1 cellular context compared by ENCODE assay signal in genomic region chr2:120712180-120712678, GRCh38.
TF ChIP-seq lines count a peak whose summit lies in the region.

No MANE protein-coding gene starts in this region.

TF ChIP-seq in H1, 55 proteins besides CTCF, POLR2A, EP300 and RAD21:
- no peak for TF ChIP-seq HDAC2 (IDR thresholded peaks at IDR 0.05; ENCODE audit: borderline replicate concordance in 1 of 2, low read depth in 2 of 2, low read length in 2 of 2)
- no peak for TF ChIP-seq JUN (IDR thresholded peaks at IDR 0.05; ENCODE audit: low read depth, low read length)
- TF ChIP-seq, protein P1, sequence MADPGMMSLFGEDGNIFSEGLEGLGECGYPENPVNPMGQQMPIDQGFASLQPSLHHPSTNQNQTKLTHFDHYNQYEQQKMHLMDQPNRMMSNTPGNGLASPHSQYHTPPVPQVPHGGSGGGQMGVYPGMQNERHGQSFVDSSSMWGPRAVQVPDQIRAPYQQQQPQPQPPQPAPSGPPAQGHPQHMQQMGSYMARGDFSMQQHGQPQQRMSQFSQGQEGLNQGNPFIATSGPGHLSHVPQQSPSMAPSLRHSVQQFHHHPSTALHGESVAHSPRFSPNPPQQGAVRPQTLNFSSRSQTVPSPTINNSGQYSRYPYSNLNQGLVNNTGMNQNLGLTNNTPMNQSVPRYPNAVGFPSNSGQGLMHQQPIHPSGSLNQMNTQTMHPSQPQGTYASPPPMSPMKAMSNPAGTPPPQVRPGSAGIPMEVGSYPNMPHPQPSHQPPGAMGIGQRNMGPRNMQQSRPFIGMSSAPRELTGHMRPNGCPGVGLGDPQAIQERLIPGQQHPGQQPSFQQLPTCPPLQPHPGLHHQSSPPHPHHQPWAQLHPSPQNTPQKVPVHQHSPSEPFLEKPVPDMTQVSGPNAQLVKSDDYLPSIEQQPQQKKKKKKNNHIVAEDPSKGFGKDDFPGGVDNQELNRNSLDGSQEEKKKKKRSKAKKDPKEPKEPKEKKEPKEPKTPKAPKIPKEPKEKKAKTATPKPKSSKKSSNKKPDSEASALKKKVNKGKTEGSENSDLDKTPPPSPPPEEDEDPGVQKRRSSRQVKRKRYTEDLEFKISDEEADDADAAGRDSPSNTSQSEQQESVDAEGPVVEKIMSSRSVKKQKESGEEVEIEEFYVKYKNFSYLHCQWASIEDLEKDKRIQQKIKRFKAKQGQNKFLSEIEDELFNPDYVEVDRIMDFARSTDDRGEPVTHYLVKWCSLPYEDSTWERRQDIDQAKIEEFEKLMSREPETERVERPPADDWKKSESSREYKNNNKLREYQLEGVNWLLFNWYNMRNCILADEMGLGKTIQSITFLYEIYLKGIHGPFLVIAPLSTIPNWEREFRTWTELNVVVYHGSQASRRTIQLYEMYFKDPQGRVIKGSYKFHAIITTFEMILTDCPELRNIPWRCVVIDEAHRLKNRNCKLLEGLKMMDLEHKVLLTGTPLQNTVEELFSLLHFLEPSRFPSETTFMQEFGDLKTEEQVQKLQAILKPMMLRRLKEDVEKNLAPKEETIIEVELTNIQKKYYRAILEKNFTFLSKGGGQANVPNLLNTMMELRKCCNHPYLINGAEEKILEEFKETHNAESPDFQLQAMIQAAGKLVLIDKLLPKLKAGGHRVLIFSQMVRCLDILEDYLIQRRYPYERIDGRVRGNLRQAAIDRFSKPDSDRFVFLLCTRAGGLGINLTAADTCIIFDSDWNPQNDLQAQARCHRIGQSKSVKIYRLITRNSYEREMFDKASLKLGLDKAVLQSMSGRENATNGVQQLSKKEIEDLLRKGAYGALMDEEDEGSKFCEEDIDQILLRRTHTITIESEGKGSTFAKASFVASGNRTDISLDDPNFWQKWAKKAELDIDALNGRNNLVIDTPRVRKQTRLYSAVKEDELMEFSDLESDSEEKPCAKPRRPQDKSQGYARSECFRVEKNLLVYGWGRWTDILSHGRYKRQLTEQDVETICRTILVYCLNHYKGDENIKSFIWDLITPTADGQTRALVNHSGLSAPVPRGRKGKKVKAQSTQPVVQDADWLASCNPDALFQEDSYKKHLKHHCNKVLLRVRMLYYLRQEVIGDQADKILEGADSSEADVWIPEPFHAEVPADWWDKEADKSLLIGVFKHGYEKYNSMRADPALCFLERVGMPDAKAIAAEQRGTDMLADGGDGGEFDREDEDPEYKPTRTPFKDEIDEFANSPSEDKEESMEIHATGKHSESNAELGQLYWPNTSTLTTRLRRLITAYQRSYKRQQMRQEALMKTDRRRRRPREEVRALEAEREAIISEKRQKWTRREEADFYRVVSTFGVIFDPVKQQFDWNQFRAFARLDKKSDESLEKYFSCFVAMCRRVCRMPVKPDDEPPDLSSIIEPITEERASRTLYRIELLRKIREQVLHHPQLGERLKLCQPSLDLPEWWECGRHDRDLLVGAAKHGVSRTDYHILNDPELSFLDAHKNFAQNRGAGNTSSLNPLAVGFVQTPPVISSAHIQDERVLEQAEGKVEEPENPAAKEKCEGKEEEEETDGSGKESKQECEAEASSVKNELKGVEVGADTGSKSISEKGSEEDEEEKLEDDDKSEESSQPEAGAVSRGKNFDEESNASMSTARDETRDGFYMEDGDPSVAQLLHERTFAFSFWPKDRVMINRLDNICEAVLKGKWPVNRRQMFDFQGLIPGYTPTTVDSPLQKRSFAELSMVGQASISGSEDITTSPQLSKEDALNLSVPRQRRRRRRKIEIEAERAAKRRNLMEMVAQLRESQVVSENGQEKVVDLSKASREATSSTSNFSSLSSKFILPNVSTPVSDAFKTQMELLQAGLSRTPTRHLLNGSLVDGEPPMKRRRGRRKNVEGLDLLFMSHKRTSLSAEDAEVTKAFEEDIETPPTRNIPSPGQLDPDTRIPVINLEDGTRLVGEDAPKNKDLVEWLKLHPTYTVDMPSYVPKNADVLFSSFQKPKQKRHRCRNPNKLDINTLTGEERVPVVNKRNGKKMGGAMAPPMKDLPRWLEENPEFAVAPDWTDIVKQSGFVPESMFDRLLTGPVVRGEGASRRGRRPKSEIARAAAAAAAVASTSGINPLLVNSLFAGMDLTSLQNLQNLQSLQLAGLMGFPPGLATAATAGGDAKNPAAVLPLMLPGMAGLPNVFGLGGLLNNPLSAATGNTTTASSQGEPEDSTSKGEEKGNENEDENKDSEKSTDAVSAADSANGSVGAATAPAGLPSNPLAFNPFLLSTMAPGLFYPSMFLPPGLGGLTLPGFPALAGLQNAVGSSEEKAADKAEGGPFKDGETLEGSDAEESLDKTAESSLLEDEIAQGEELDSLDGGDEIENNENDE (IDR thresholded peaks at IDR 0.05; ENCODE audit: insufficient replicate concordance, low read length), result no peak
- TF ChIP-seq YY1 (IDR thresholded peaks at IDR 0.05; ENCODE audit: low read depth, low read length), result no peak
TF ChIP-seq in H1: peak in this region for 0.
